ENCODE assay signal across 15 cellular contexts in genomic region chr12:2322554-2323120, GRCh38.
DNase-seq lines count a peak whose midpoint lies in the region; ATAC-seq, FAIRE-seq and TF ChIP-seq lines count a peak whose summit lies in the region.
"Had no signal": no experiment of that assay in that cellular context is flagged by ENCODE, and none has a peak within 500 bp of the region (broad histone marks: within the 10 kb centered on the region; RNA-seq: fewer than 3 reads in every experiment).

No MANE protein-coding gene starts in this region.

- no peaks in the 10 kb centered on the region for H3K27me3 ChIP-seq in tibial artery
- H3K27me3 ChIP-seq in SJCRH30: peaks cover 27% of the 10 kb centered on the region
- no peaks in the 10 kb centered on the region for H3K27me3 ChIP-seq in GM23338 (ENCODE audit: insufficient read depth)
- H3K27me3 ChIP-seq: adrenal gland had no signal

- no peak overlapping the region for H2AFZ ChIP-seq in GM23338

- FAIRE-seq in GM12892 (lab: Jason Lieb, UNC): no peak
- FAIRE-seq: keratinocyte had no signal

- H3K9me3 ChIP-seq in tibial artery (no peaks in the 10 kb centered on the region), SJCRH30 (replicated peaks) (no peaks in the 10 kb centered on the region)
- H3K9me3 ChIP-seq: adrenal gland, HAP-1 had no signal

- no peak for TF ChIP-seq POLR2A in GM12892 (IDR thresholded peaks at IDR 0.05; ENCODE audit: low read depth, low read length)

- H3K27ac ChIP-seq in coronary artery (peak overlapping the region; percentile 61 to 87), tibial artery (peak overlapping the region; percentile 70 to 73), SJCRH30 (no peak overlapping the region), GM23338 (ENCODE audit: low read depth) (no peak overlapping the region)
- H3K27ac ChIP-seq: adrenal gland had no signal

- H3K4me3 ChIP-seq in coronary artery (no peak overlapping the region), tibial artery (no peak overlapping the region), SJCRH30 (no peak overlapping the region), GM23338 (no peak overlapping the region)
- H3K4me3 ChIP-seq: adrenal gland, HAP-1, skin epidermis had no signal

- intact Hi-C loops in tibial artery (cut with DNase I; ENCODE audit: low total_unique reads): no loop called here

- no peaks in the 10 kb centered on the region for H3K36me3 Mint-ChIP-seq in GM23338 (ENCODE audit: low read depth)
- H3K36me3 Mint-ChIP-seq: stimulated activated naive B cell treated with anti-CD40 and anti-IgM and Interleukin-4, amounts not matched to agents 10 μg/mL and 1 μg/mL and 100 μg/mL, for 72 hours had no signal

- no peaks in the 10 kb centered on the region for H3K9me3 Mint-ChIP-seq in GM23338
- H3K9me3 Mint-ChIP-seq: activated CD4-positive, alpha-beta memory T cell treated with anti-CD3 and anti-CD28 coated beads, Interleukin-2, amount 10 ng/mL, durations not matched to agents 7 days and 5 days; activated T-helper 17 cell treated with anti-CD3 and anti-CD28 coated beads, Interleukin-2, amount 50 U/mL, for 72 hours; stimulated activated naive B cell treated with anti-CD40 and anti-IgM and Interleukin-4, amounts not matched to agents 10 μg/mL and 1 μg/mL and 100 μg/mL, for 72 hours had no signal

- H3K79me2 ChIP-seq in GM23338 (replicated peaks; ENCODE audit: insufficient read depth): no peaks in the 10 kb centered on the region

- TF ChIP-seq CTCF in coronary artery (IDR thresholded peaks at IDR 0.05): no peak
- no peak for TF ChIP-seq CTCF in tibial artery (IDR thresholded peaks at IDR 0.05)
- TF ChIP-seq CTCF in GM23338 (conservative IDR thresholded peaks at IDR 0.05; ENCODE audit: low read depth in 2 of 2): no peak

- H3K4me1 ChIP-seq in tibial artery (peaks cover 8 to 87% (median 51%) of the 10 kb centered on the region in 4 donors), SJCRH30 (no peaks in the 10 kb centered on the region), GM23338 (ENCODE audit: insufficient read depth) (no peaks in the 10 kb centered on the region)
- H3K4me1 ChIP-seq: HAP-1 had no signal

- ATAC-seq in GM23338: no peak
- ATAC-seq: activated T-helper 17 cell treated with anti-CD3 and anti-CD28 coated beads, Interleukin-2, amount 50 U/mL, for 72 hours; SK-N-SH treated with all-trans-retinoic acid at 6 μM for 48 hours; stimulated activated naive B cell treated with anti-CD40 and anti-IgM and Interleukin-4, amounts not matched to agents 10 μg/mL and 1 μg/mL and 100 μg/mL, for 72 hours had no signal

- peaks cover 12% of the 10 kb centered on the region; the same call in 1 of the 2 replicates for H3K9me2 ChIP-seq in GM23338 (ENCODE audit: insufficient read depth)

- no peak overlapping the region for H3K4me2 ChIP-seq in GM23338

- DNase-seq in NCI-H1105 (lab: John Stamatoyannopoulos, UW) (peak; percentile 94), NCI-H2171 treated with DMSO at 0.1 percent for 48 hours (lab: John Stamatoyannopoulos, UW) (peak; percentile 97), coronary artery (ENCODE audit: low spot score) (no peak), tibial artery (no peak), GM12892 (ENCODE audit: insufficient read length) (no peak), SJCRH30 (no peak), GM23338 (ENCODE audit: low spot score) (no peak)
- DNase-seq: activated CD4-positive, alpha-beta memory T cell treated with anti-CD3 and anti-CD28 coated beads, Interleukin-2, amount 10 ng/mL, durations not matched to agents 7 days and 5 days; adrenal gland; stimulated activated naive B cell treated with anti-CD40 and anti-IgM and Interleukin-4, amounts not matched to agents 10 μg/mL and 1 μg/mL and 100 μg/mL, for 72 hours had no signal

- H3K36me3 ChIP-seq in tibial artery: no peaks in the 10 kb centered on the region
- no peaks in the 10 kb centered on the region for H3K36me3 ChIP-seq in SJCRH30
- H3K36me3 ChIP-seq in GM23338 (ENCODE audit: insufficient read depth): no peaks in the 10 kb centered on the region
- H3K36me3 ChIP-seq: adrenal gland, HAP-1 had no signal

- no peak overlapping the region for H3K4me3 Mint-ChIP-seq in GM23338
- H3K4me3 Mint-ChIP-seq: activated CD4-positive, alpha-beta memory T cell treated with anti-CD3 and anti-CD28 coated beads, Interleukin-2, amount 10 ng/mL, durations not matched to agents 7 days and 5 days; activated T-helper 17 cell treated with anti-CD3 and anti-CD28 coated beads, Interleukin-2, amount 50 U/mL, for 72 hours; stimulated activated naive B cell treated with anti-CD40 and anti-IgM and Interleukin-4, amounts not matched to agents 10 μg/mL and 1 μg/mL and 100 μg/mL, for 72 hours had no signal

- H4K20me1 ChIP-seq in GM23338 (replicated peaks; ENCODE audit: insufficient read depth): no peaks in the 10 kb centered on the region

- peaks cover 2% of the 10 kb centered on the region for H3K4me1 Mint-ChIP-seq in GM23338
- H3K4me1 Mint-ChIP-seq: activated CD4-positive, alpha-beta memory T cell treated with anti-CD3 and anti-CD28 coated beads, Interleukin-2, amount 10 ng/mL, durations not matched to agents 7 days and 5 days; activated T-helper 17 cell treated with anti-CD3 and anti-CD28 coated beads, Interleukin-2, amount 50 U/mL, for 72 hours; stimulated activated naive B cell treated with anti-CD40 and anti-IgM and Interleukin-4, amounts not matched to agents 10 μg/mL and 1 μg/mL and 100 μg/mL, for 72 hours had no signal

- H3F3A ChIP-seq in GM23338 (replicated peaks; ENCODE audit: low read depth): no peaks in the 10 kb centered on the region

- peaks cover 7% of the 10 kb centered on the region for H3K27me3 Mint-ChIP-seq in GM23338 (ENCODE audit: insufficient read depth, low read depth, poor library complexity)

- no peak overlapping the region for H3K27ac Mint-ChIP-seq in GM23338
- H3K27ac Mint-ChIP-seq: activated CD4-positive, alpha-beta memory T cell treated with anti-CD3 and anti-CD28 coated beads, Interleukin-2, amount 10 ng/mL, durations not matched to agents 7 days and 5 days; activated T-helper 17 cell treated with anti-CD3 and anti-CD28 coated beads, Interleukin-2, amount 50 U/mL, for 72 hours; stimulated activated naive B cell treated with anti-CD40 and anti-IgM and Interleukin-4, amounts not matched to agents 10 μg/mL and 1 μg/mL and 100 μg/mL, for 72 hours had no signal

TF ChIP-seq in GM23338, 12 proteins besides CTCF, POLR2A, EP300 and RAD21 (continues in another document):
- no peak for TF ChIP-seq ZNF462 (CRISPR knock-in tag; IDR thresholded peaks at IDR 0.05)

Comparison
In these comparisons a context has a peak if more than half of its experiments do, and no peak if none do; other contexts are left out.
1. DNase-seq: peak in NCI-H1105 (single experiment) and NCI-H2171 treated with DMSO at 0.1 percent for 48 hours (single experiment); none in coronary artery (single experiment), tibial artery (0 of 2), GM12892 (single experiment), SJCRH30 (0 of 2) and GM23338 (single experiment).
2. H3K27ac ChIP-seq: peak in coronary artery (2 of 2) and tibial artery (2 of 2); none in SJCRH30 (single experiment) and GM23338 (single experiment).